18 cellular contexts compared by ENCODE assay signal in the genomic region with DNA sequence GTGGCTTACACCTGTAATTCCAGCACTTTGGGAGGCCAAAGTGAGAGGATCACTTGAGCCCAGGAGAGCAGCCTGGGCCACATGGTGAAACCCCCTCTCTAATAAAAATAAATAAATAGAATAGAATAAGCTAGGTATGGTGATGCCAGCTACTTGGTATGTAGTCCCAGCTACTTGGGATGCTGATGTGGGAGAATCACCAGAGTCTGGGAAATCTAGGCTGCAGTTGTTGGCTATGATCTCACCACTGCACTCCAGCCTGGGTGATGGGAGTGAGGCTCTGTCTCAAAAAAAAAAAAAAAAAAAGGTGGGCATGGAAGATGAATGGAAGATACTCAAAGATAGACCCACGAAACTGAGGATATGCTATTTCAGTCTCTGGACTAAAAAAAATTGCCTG.
A peak's percentile ranks its signal among the peaks of the same experiment; 100 is the strongest.
DNase-seq lines count a peak whose midpoint lies in the region; ATAC-seq and TF ChIP-seq lines count a peak whose summit lies in the region.
"Had no signal": no experiment of that assay in that cellular context is flagged by ENCODE, and none has a peak within 500 bp of the region (broad histone marks: within the 10 kb centered on the region; RNA-seq: fewer than 3 reads in every experiment).

No MANE protein-coding gene starts in this region.

- peaks cover under 1% of the 10 kb centered on the region for H3K79me1 ChIP-seq in trophoblast cell (ENCODE audit: low read length)

- no peak overlapping the region for H2BK5ac ChIP-seq in trophoblast cell (ENCODE audit: low read depth, low read length, poor library complexity)

- DNase-seq in EL (peak; percentile 95), SJCRH30 (peak; percentile 27 to 49), fibroblast of lung (ENCODE audit: low read depth in 2 of 2) (peak; percentile 27 to 90), trophoblast cell (peak; percentile 7 to 49), GOT3 (lab: John Stamatoyannopoulos, UW) (no peak), NCI-H2081 (lab: John Stamatoyannopoulos, UW) (no peak)
- no peak for DNase-seq in activated naive CD4-positive, alpha-beta T cell (lab: John Stamatoyannopoulos, UW)
- DNase-seq: activated CD4-positive, alpha-beta T cell treated with anti-CD3 and anti-CD28 coated beads, Interleukin-2, amount 50 U/mL, for 4 hours; C1 segment of cervical spinal cord; colonic mucosa; NCI-H1436; NCI-H345 had no signal

- H3K27ac ChIP-seq in SJCRH30, result 0 out of 2 replicates have a peak overlapping the region, but pooled peaks have one; percentile 4
- no peak overlapping the region for H3K27ac ChIP-seq in fibroblast of lung (ENCODE audit: insufficient read depth, low read length)
- no peak overlapping the region for H3K27ac ChIP-seq in trophoblast cell (ENCODE audit: low read depth, low read length)
- H3K27ac ChIP-seq: colonic mucosa, epithelial cell of prostate, KMS-11, tibial nerve had no signal

- no peak for ATAC-seq in GM18909 (IDR thresholded peaks at IDR 0.05; ENCODE audit: poor library complexity, unreplicated experiment)
- ATAC-seq: stimulated activated memory B cell treated with anti-CD40 and anti-IgM and Interleukin-4, amounts not matched to agents 10 μg/mL and 1 μg/mL and 100 μg/mL, for 72 hours had no signal

- H4K12ac ChIP-seq in trophoblast cell (ENCODE audit: low read depth, low read length), result no peak overlapping the region

- H3K9me3 ChIP-seq in SJCRH30 (replicated peaks), result 0 out of 2 replicates have a peak, but pooled peaks cover 4% of the 10 kb centered on the region
- no peaks in the 10 kb centered on the region for H3K9me3 ChIP-seq in fibroblast of lung (ENCODE audit: control insufficient read depth, insufficient read depth, low read depth, low read length)
- H3K9me3 ChIP-seq in trophoblast cell (ENCODE audit: insufficient read depth, low read depth, low read length), result no peaks in the 10 kb centered on the region
- H3K9me3 ChIP-seq: colonic mucosa, tibial nerve had no signal

- H3K4me3 ChIP-seq in SJCRH30 (no peak overlapping the region), fibroblast of lung (replicated peaks in 1 of 4; ENCODE audit: control extremely low read depth in 1 of 4, insufficient read depth in 1 of 4, low read depth in 3 of 4, low read length in 4 of 4) (no peak overlapping the region), trophoblast cell (ENCODE audit: low read depth, low read length) (no peak overlapping the region)
- H3K4me3 ChIP-seq: colonic mucosa, smooth muscle cell, tibial nerve had no signal

- no peaks in the 10 kb centered on the region for H4K20me1 ChIP-seq in fibroblast of lung (ENCODE audit: control insufficient read depth, extremely low read depth, insufficient read depth, low read length)

- no peak overlapping the region for H2BK12ac ChIP-seq in trophoblast cell (ENCODE audit: low read length)

- H3K9ac ChIP-seq in fibroblast of lung (ENCODE audit: insufficient read depth, low read length) (no peak overlapping the region), trophoblast cell (ENCODE audit: low read length) (no peak overlapping the region)
- H3K9ac ChIP-seq: KMS-11 had no signal

- no peak for TF ChIP-seq CTCF in fibroblast of lung (conservative IDR thresholded peaks at IDR 0.05 in 1 of 2, IDR thresholded peaks at IDR 0.05 in 1 of 2; ENCODE audit: low read depth in 1 of 2, low read length in 2 of 2)

- no CpG with 5 or more reads among the region's 1 CpG for whole genome bisulfite sequencing in trophoblast cell (ENCODE audit: extremely low coverage, insufficient coverage, insufficient read length)

- no peak overlapping the region for H3K4ac ChIP-seq in trophoblast cell (ENCODE audit: low read depth, low read length)

- no peak overlapping the region for H3K4me2 ChIP-seq in fibroblast of lung (ENCODE audit: extremely low read depth, insufficient read depth, low read length)
- no peak overlapping the region for H3K4me2 ChIP-seq in trophoblast cell (ENCODE audit: low read length)
- H3K4me2 ChIP-seq: KMS-11, smooth muscle cell had no signal

- no peak overlapping the region for H3K18ac ChIP-seq in trophoblast cell (ENCODE audit: low read length)

- H3K36me3 ChIP-seq in SJCRH30 (no peaks in the 10 kb centered on the region), fibroblast of lung (ENCODE audit: control insufficient read depth, insufficient read depth, low read length) (no peaks in the 10 kb centered on the region), trophoblast cell (ENCODE audit: control insufficient read depth in 1 of 2, insufficient read depth in 2 of 2, low read length in 2 of 2) (no peaks in the 10 kb centered on the region)
- H3K36me3 ChIP-seq: colonic mucosa, tibial nerve had no signal

- H3K4me1 ChIP-seq in SJCRH30, result peaks cover 22% of the 10 kb centered on the region
- H3K4me1 ChIP-seq in fibroblast of lung (ENCODE audit: control insufficient read depth, extremely low read depth, insufficient read depth, low read length), result peaks cover 8% of the 10 kb centered on the region
- peaks cover 0 to 8% of the 10 kb centered on the region in 2 experiments for H3K4me1 ChIP-seq in trophoblast cell (ENCODE audit: control insufficient read depth in 1 of 2, insufficient read depth in 2 of 2, low read length in 2 of 2)
- H3K4me1 ChIP-seq: colonic mucosa, tibial nerve had no signal

- H3K27me3 ChIP-seq in SJCRH30 (no peaks in the 10 kb centered on the region), fibroblast of lung (ENCODE audit: control insufficient read depth, insufficient read depth, low read length) (no peaks in the 10 kb centered on the region), trophoblast cell (ENCODE audit: insufficient read depth, low read length) (no peaks in the 10 kb centered on the region)
- H3K27me3 ChIP-seq: colonic mucosa, tibial nerve had no signal

- no peak overlapping the region for H3K14ac ChIP-seq in trophoblast cell (ENCODE audit: low read length)

- no peak overlapping the region for H4K91ac ChIP-seq in trophoblast cell (ENCODE audit: low read depth, low read length)

- H3K79me2 ChIP-seq in fibroblast of lung (ENCODE audit: control insufficient read depth, insufficient read depth, low read length) (no peaks in the 10 kb centered on the region), trophoblast cell (ENCODE audit: control insufficient read depth, insufficient read depth, low read length, poor library complexity) (no peaks in the 10 kb centered on the region)

- H2AFZ ChIP-seq in fibroblast of lung (ENCODE audit: low read length) (no peak overlapping the region), trophoblast cell (ENCODE audit: insufficient read depth, low read length, poor library complexity) (no peak overlapping the region)

- no peak overlapping the region for H4K8ac ChIP-seq in trophoblast cell (ENCODE audit: low read depth, low read length)

- no peak overlapping the region for H2AK5ac ChIP-seq in trophoblast cell (ENCODE audit: low read length)

- no peak overlapping the region for H2BK120ac ChIP-seq in trophoblast cell (ENCODE audit: insufficient read depth, low read length, poor library complexity)

- H3K23ac ChIP-seq in trophoblast cell (ENCODE audit: low read length), result no peak overlapping the region

Comparison
In these comparisons a context has a peak if more than half of its experiments do, and no peak if none do; other contexts are left out.
1. DNase-seq: peak in EL (single experiment), SJCRH30 (2 of 2), fibroblast of lung (2 of 2) and trophoblast cell (2 of 2); none in GOT3 (single experiment), NCI-H2081 (0 of 2) and activated naive CD4-positive, alpha-beta T cell (0 of 4).